In the genomic region with DNA sequence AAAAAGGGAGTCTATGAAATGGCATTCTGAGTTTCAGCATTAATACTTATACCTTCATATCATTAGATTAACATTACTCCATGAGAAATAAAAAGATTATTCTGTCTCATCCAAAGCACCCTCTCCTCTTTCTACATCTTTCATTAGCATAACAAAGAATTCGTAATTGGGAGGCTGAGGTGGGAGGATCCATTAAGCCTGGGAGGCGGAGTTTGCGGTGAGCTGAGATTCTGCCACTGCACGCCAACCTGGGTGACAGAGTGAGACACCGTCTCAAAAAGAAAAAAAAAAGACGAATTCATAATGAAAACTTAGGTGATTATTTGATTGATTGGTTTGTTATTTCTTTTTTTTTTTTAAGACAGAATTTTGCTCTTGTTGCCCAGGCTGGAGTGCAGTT, we compare ENCODE assay signal across 2 cellular contexts.
TF ChIP-seq lines count a peak whose summit lies in the region.

No MANE protein-coding gene starts in this region.

TF ChIP-seq in GM23338, 12 proteins besides CTCF, POLR2A, EP300 and RAD21 (continued from another document):
- TF ChIP-seq, protein P1, sequence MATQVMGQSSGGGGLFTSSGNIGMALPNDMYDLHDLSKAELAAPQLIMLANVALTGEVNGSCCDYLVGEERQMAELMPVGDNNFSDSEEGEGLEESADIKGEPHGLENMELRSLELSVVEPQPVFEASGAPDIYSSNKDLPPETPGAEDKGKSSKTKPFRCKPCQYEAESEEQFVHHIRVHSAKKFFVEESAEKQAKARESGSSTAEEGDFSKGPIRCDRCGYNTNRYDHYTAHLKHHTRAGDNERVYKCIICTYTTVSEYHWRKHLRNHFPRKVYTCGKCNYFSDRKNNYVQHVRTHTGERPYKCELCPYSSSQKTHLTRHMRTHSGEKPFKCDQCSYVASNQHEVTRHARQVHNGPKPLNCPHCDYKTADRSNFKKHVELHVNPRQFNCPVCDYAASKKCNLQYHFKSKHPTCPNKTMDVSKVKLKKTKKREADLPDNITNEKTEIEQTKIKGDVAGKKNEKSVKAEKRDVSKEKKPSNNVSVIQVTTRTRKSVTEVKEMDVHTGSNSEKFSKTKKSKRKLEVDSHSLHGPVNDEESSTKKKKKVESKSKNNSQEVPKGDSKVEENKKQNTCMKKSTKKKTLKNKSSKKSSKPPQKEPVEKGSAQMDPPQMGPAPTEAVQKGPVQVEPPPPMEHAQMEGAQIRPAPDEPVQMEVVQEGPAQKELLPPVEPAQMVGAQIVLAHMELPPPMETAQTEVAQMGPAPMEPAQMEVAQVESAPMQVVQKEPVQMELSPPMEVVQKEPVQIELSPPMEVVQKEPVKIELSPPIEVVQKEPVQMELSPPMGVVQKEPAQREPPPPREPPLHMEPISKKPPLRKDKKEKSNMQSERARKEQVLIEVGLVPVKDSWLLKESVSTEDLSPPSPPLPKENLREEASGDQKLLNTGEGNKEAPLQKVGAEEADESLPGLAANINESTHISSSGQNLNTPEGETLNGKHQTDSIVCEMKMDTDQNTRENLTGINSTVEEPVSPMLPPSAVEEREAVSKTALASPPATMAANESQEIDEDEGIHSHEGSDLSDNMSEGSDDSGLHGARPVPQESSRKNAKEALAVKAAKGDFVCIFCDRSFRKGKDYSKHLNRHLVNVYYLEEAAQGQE (IDR thresholded peaks at IDR 0.05; ENCODE audit: unreplicated experiment), result no peak
- TF ChIP-seq ZNF331 (CRISPR knock-in tag; IDR thresholded peaks at IDR 0.05; ENCODE audit: low read depth), result no peak
- no peak for TF ChIP-seq EZH2 (IDR thresholded peaks at IDR 0.05; ENCODE audit: low read depth, unreplicated experiment)
- no peak for TF ChIP-seq POLR2AphosphoS5 (IDR thresholded peaks at IDR 0.05; ENCODE audit: low read depth)
- TF ChIP-seq NANOG (IDR thresholded peaks at IDR 0.05; ENCODE audit: borderline replicate concordance), result no peak
- no peak for TF ChIP-seq STAT1 (IDR thresholded peaks at IDR 0.05; ENCODE audit: unreplicated experiment)
- no peak for TF ChIP-seq JUNB (IDR thresholded peaks at IDR 0.05; ENCODE audit: unreplicated experiment)
- no peak for TF ChIP-seq EZH2phosphoT487 (IDR thresholded peaks at IDR 0.05; ENCODE audit: unreplicated experiment)

TF ChIP-seq in WTC11, 78 proteins besides CTCF, POLR2A, EP300 and RAD21 (continued from another document):
- TF ChIP-seq, protein P2, sequence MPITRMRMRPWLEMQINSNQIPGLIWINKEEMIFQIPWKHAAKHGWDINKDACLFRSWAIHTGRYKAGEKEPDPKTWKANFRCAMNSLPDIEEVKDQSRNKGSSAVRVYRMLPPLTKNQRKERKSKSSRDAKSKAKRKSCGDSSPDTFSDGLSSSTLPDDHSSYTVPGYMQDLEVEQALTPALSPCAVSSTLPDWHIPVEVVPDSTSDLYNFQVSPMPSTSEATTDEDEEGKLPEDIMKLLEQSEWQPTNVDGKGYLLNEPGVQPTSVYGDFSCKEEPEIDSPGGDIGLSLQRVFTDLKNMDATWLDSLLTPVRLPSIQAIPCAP (CRISPR knock-in tag; IDR thresholded peaks at IDR 0.05), result no peak
- TF ChIP-seq RELA (CRISPR knock-in tag; IDR thresholded peaks at IDR 0.05; ENCODE audit: borderline replicate concordance), result no peak
- TF ChIP-seq CREM (CRISPR knock-in tag; IDR thresholded peaks at IDR 0.05), result no peak
- TF ChIP-seq PRRX2 (CRISPR knock-in tag; IDR thresholded peaks at IDR 0.05), result no peak
- TF ChIP-seq, protein P3, sequence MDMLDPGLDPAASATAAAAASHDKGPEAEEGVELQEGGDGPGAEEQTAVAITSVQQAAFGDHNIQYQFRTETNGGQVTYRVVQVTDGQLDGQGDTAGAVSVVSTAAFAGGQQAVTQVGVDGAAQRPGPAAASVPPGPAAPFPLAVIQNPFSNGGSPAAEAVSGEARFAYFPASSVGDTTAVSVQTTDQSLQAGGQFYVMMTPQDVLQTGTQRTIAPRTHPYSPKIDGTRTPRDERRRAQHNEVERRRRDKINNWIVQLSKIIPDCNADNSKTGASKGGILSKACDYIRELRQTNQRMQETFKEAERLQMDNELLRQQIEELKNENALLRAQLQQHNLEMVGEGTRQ (CRISPR knock-in tag; IDR thresholded peaks at IDR 0.05), result no peak
